8 cellular contexts compared by ENCODE assay signal in genomic region chr10:103193820-103194529, GRCh38. TPM values are rescaled to one million over a fixed set of nuclear protein-coding genes. Genes with fewer than 3 reads are reported as not detected.
DNase-seq lines count a peak whose midpoint lies in the region; ATAC-seq, FAIRE-seq and TF ChIP-seq lines count a peak whose summit lies in the region.

No MANE protein-coding gene starts in this region.

- peaks cover 39% of the 10 kb centered on the region for H3K79me2 ChIP-seq in MM.1S (ENCODE audit: low read length)
- H3K79me2 ChIP-seq in neural cell (replicated peaks; ENCODE audit: insufficient read depth, low read length): peaks cover 30% of the 10 kb centered on the region

- TF ChIP-seq RAD21 in neural cell (conservative IDR thresholded peaks at IDR 0.05): no peak

- H3K9ac ChIP-seq in MM.1S (ENCODE audit: low read length) (no peak overlapping the region), neural cell (ENCODE audit: low read length) (peak overlapping the region; percentile 99)

- H2AFZ ChIP-seq in MM.1S (ENCODE audit: low read length): peak overlapping the region; percentile 97
- H2AFZ ChIP-seq in neural cell (ENCODE audit: low read depth, low read length): no peak overlapping the region

- H3K4me2 ChIP-seq in MM.1S (ENCODE audit: low read depth, low read length): peak overlapping the region; percentile 99
- no peak overlapping the region for H3K4me2 ChIP-seq in neural cell (ENCODE audit: low read length)

- H3F3A ChIP-seq in MM.1S (ENCODE audit: insufficient read depth, low read length): peaks cover 9% of the 10 kb centered on the region; the same call in 1 of the 2 replicates
- H3F3A ChIP-seq in neural cell (ENCODE audit: insufficient read depth, low read length, poor library complexity, severe bottlenecking): no peaks in the 10 kb centered on the region

- H3K27me3 ChIP-seq in MM.1S (replicated peaks; ENCODE audit: insufficient read depth, low read length): no peaks in the 10 kb centered on the region
- H3K27me3 ChIP-seq in neural cell (ENCODE audit: insufficient read depth, low read depth, low read length): no peaks in the 10 kb centered on the region

- no peaks in the 10 kb centered on the region for H3K9me2 ChIP-seq in MM.1S (replicated peaks; ENCODE audit: insufficient read depth, low read length)
- no peaks in the 10 kb centered on the region for H3K9me2 ChIP-seq in neural cell (ENCODE audit: insufficient read depth, low read length)

- H3K27ac ChIP-seq in MM.1S (ENCODE audit: low read length) (no peak overlapping the region), neural cell (ENCODE audit: low read length) (no peak overlapping the region)

- no peak for TF ChIP-seq POLR2A in GM12891 (IDR thresholded peaks at IDR 0.05; ENCODE audit: low read depth, low read length)

- DNase-seq in GM12865 (ENCODE audit: low read depth) (peak; percentile 74), MM.1S (no peak), choroid plexus epithelial cell (ENCODE audit: low read depth) (peak; percentile 57), GM12891 (ENCODE audit: insufficient read length, low spot score) (no peak), NCI-H1105 treated with DMSO at 0.1 percent for 48 hours (lab: John Stamatoyannopoulos, UW) (no peak)
- no peak for DNase-seq in activated effector memory CD4-positive, alpha-beta T cell treated with Interleukin-2 at 50 U/mL for 16 hours

- FAIRE-seq in GM12891 (lab: Jason Lieb, UNC): no peak

- TF ChIP-seq EP300 in neural cell (conservative IDR thresholded peaks at IDR 0.05; ENCODE audit: poor library complexity, severe bottlenecking): no peak

- H3K4me3 ChIP-seq in GM12865 (ENCODE audit: low read depth, low read length): peak overlapping the region; percentile 45
- H3K4me3 ChIP-seq in MM.1S (ENCODE audit: low read length): peak overlapping the region; percentile 71; the same call in 1 of the 2 replicates
- H3K4me3 ChIP-seq in choroid plexus epithelial cell (ENCODE audit: low read depth, low read length): no peak overlapping the region
- H3K4me3 ChIP-seq in neural cell (ENCODE audit: low read length): peak overlapping the region; percentile 98

- TF ChIP-seq CTCF in GM12865 (IDR thresholded peaks at IDR 0.05; ENCODE audit: insufficient read depth, low read depth, low read length, missing control alignments) (no peak), MM.1S (IDR thresholded peaks at IDR 0.05; ENCODE audit: low read length) (no peak), choroid plexus epithelial cell (conservative IDR thresholded peaks at IDR 0.05; ENCODE audit: low read depth, low read length) (no peak), neural cell (IDR thresholded peaks at IDR 0.05; ENCODE audit: poor library complexity, severe bottlenecking) (no peak)

- H4K20me1 ChIP-seq in MM.1S (ENCODE audit: insufficient read depth, low read length) (no peaks in the 10 kb centered on the region; the same call in 1 of the 2 replicates), neural cell (ENCODE audit: insufficient read depth) (no peaks in the 10 kb centered on the region)

- no peak for ATAC-seq in HG03097 (IDR thresholded peaks at IDR 0.05; ENCODE audit: low FRiP score, unreplicated experiment)

- H3K9me3 ChIP-seq in MM.1S (replicated peaks; ENCODE audit: insufficient read depth, low read length): no peaks in the 10 kb centered on the region
- H3K9me3 ChIP-seq in neural cell (ENCODE audit: low read length): no peaks in the 10 kb centered on the region

- no peaks in the 10 kb centered on the region for H3K36me3 ChIP-seq in MM.1S (replicated peaks; ENCODE audit: insufficient read depth, low read length)
- no peaks in the 10 kb centered on the region for H3K36me3 ChIP-seq in neural cell (ENCODE audit: insufficient read depth, low read length)

- peaks cover 25% of the 10 kb centered on the region for H3K4me1 ChIP-seq in MM.1S (ENCODE audit: low read length)

TF ChIP-seq in neural cell, 6 proteins besides CTCF, POLR2A, EP300 and RAD21:
- TF ChIP-seq EZH2 (IDR thresholded peaks at IDR 0.05; ENCODE audit: borderline replicate concordance, insufficient read depth, low read length, poor library complexity, severe bottlenecking) (no peak), TAF1 (IDR thresholded peaks at IDR 0.05; ENCODE audit: low read depth) (no peak), REST (IDR thresholded peaks at IDR 0.05; ENCODE audit: borderline replicate concordance) (no peak), SMC3 (conservative IDR thresholded peaks at IDR 0.05; ENCODE audit: poor library complexity) (no peak), POLR2AphosphoS5 (IDR thresholded peaks at IDR 0.05) (no peak), MXI1 (conservative IDR thresholded peaks at IDR 0.05; ENCODE audit: poor library complexity, severe bottlenecking) (no peak)

TF ChIP-seq in GM12891, 5 proteins besides CTCF, POLR2A, EP300 and RAD21:
- TF ChIP-seq PAX5 (IDR thresholded peaks at IDR 0.05; ENCODE audit: insufficient read depth, low read length, severe bottlenecking) (no peak), TAF1 (IDR thresholded peaks at IDR 0.05; ENCODE audit: low read depth, low read length) (no peak), POU2F2 (IDR thresholded peaks at IDR 0.05; ENCODE audit: low read depth, low read length) (no peak)
TF ChIP-seq in GM12891: peak in this region for 0.

RNA-seq across cellular contexts. Expression of gene NT5C2, which starts 0.9 kb away (rescaled TPM):
- polyA plus RNA-seq in neural cell: 187 and 190 TPM in 2 replicates
- polyA minus RNA-seq in neural cell: 192 and 204 TPM in 2 replicates
- polyA plus RNA-seq in GM12891 (2012; ENCODE audit: low read depth, missing spikeins): 28.2 TPM

RNA-seq across cellular contexts. Expression of gene RPEL1, which starts 51.7 kb away (rescaled TPM):
- polyA plus RNA-seq in neural cell: not detected in 2 replicates
- not detected in 2 replicates for polyA minus RNA-seq in neural cell
- 0.04 TPM for polyA plus RNA-seq in GM12891 (2012; ENCODE audit: low read depth, missing spikeins)

Comparison
In these comparisons a context has a peak if more than half of its experiments do, and no peak if none do; other contexts are left out.
1. DNase-seq: peak in GM12865 (single experiment) and choroid plexus epithelial cell (single experiment); none in MM.1S (single experiment), activated effector memory CD4-positive, alpha-beta T cell treated with Interleukin-2 at 50 U/mL for 16 hours (single experiment), GM12891 (single experiment) and NCI-H1105 treated with DMSO at 0.1 percent for 48 hours (single experiment).